ENCODE assay signal across 10 cellular contexts in the genomic region with DNA sequence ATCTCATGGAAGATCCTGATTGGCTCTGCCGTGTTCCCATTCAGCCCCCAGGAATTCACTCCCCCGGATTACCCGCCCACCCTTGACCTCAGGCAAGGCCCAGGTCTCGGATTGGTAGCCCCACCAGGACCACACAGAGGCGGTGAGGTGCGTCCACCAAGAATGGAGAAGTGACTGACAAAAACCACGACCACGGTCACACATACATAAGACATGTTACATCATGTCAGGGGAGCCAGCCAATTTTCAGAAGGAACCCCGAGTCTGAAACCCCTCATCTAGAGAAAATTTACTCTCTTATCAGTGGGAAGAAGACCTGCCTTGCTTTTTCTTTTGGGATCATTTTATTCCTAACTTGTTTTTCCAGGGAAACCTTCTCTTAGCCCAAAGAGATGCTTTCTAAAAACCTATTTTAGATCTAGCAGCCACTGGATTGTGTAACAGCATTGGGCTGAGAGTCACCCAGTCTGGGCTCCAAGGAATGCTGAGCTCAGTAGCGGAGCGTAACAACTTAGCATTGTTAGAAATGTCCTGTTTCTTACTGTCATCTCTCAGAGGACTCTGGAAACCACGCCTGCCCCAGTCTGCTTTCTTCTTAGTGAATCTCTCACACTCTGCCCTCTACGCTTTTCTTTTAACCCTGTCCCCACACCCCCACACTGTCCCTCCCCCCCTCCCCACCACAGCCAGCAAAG.
A peak's percentile ranks its signal among the peaks of the same experiment; 100 is the strongest.
DNase-seq lines count a peak whose midpoint lies in the region; ATAC-seq and TF ChIP-seq lines count a peak whose summit lies in the region.
"Had no signal": no experiment of that assay in that cellular context is flagged by ENCODE, and none has a peak within 500 bp of the region (broad histone marks: within the 10 kb centered on the region; RNA-seq: fewer than 3 reads in every experiment).

No MANE protein-coding gene starts in this region.

- in situ Hi-C loops in mammary epithelial cell (cut with MboI; ENCODE audit: low sequenced_read_pairs in 2 of 2), result no loop called here

- H3K9me3 ChIP-seq in BLaER1 treated with 17β-estradiol and CSF1 and Interleukin-3, amounts not matched to agents 10 nM and 100 nM (replicated peaks in 1 of 11), result no peaks in the 10 kb centered on the region
- H3K9me3 ChIP-seq in mammary epithelial cell (replicated peaks; ENCODE audit: insufficient read depth, low read length) (no peaks in the 10 kb centered on the region), mucosa of descending colon (no peaks in the 10 kb centered on the region)

- peaks cover 51 to 82% (median 60%) of the 10 kb centered on the region in 11 experiments for H3K36me3 ChIP-seq in BLaER1 treated with 17β-estradiol and CSF1 and Interleukin-3, amounts not matched to agents 10 nM and 100 nM
- peaks cover 16% of the 10 kb centered on the region for H3K36me3 ChIP-seq in mammary epithelial cell (ENCODE audit: insufficient read depth, low read length)
- H3K36me3 ChIP-seq in mucosa of descending colon (ENCODE audit: low read depth), result no peaks in the 10 kb centered on the region

- no TSS peak for BruUV-seq in mammary epithelial cell (replicated peaks; lab: Mats Ljungman, UMichigan)

- no peak overlapping the region for H2AFZ ChIP-seq in mammary epithelial cell (ENCODE audit: low read depth, low read length)

- H3K4me3 ChIP-seq in BLaER1 treated with 17β-estradiol and CSF1 and Interleukin-3, amounts not matched to agents 10 nM and 100 nM, result no peak overlapping the region; a peak in 1 of 20 replicates
- no peak overlapping the region for H3K4me3 ChIP-seq in mammary epithelial cell (replicated peaks in 1 of 3; ENCODE audit: insufficient read depth in 1 of 3, low read depth in 2 of 3, low read length in 3 of 3)
- H3K4me3 ChIP-seq in mucosa of descending colon, result no peak overlapping the region

- peaks cover 42 to 57% (median 49%) of the 10 kb centered on the region in 10 experiments for H3K4me1 ChIP-seq in BLaER1 treated with 17β-estradiol and CSF1 and Interleukin-3, amounts not matched to agents 10 nM and 100 nM
- H3K4me1 ChIP-seq in mammary epithelial cell (ENCODE audit: insufficient read depth, low read length), result peaks cover 44% of the 10 kb centered on the region
- H3K4me1 ChIP-seq in mucosa of descending colon (ENCODE audit: low read depth), result no peaks in the 10 kb centered on the region

- intact Hi-C loops in mammary epithelial cell (cut with micrococcal nuclease), result no loop called here
- intact Hi-C loops in mucosa of descending colon (cut with DNase I, micrococcal nuclease), result no loop called here

- peak overlapping the region; percentile 36 to 75 (median 60); a peak in 17 of 22 replicates for H3K9ac ChIP-seq in BLaER1 treated with 17β-estradiol and CSF1 and Interleukin-3, amounts not matched to agents 10 nM and 100 nM
- no peak overlapping the region for H3K9ac ChIP-seq in mammary epithelial cell (ENCODE audit: insufficient read depth, low read length)

- peaks cover 91 to 100% (median 99%) of the 10 kb centered on the region in 11 experiments for H4K20me1 ChIP-seq in BLaER1 treated with 17β-estradiol and CSF1 and Interleukin-3, amounts not matched to agents 10 nM and 100 nM
- no peaks in the 10 kb centered on the region for H4K20me1 ChIP-seq in mammary epithelial cell (ENCODE audit: insufficient read depth, low read length)

- ATAC-seq in HG02885 (IDR thresholded peaks at IDR 0.05; ENCODE audit: poor library complexity, unreplicated experiment) (peak; percentile 64), mucosa of descending colon (peak; percentile 35), HG02970 (IDR thresholded peaks at IDR 0.05; ENCODE audit: low FRiP score, unreplicated experiment) (no peak)

- 20% methylated on average over 6 of the region's 13 CpGs for WGBS in mammary epithelial cell (ENCODE audit: low coverage, missing lambda C conversion rate)

- DNase-seq in mammary epithelial cell (peak; percentile 65), mucosa of descending colon (peak in 1 of 3 donors; percentile 39), NCI-H2196 (lab: John Stamatoyannopoulos, UW; ENCODE audit: unreplicated experiment) (no peak), RPMI8226 (no peak), H4 (ENCODE audit: low spot score) (no peak)
- DNase-seq: DMS53; stimulated activated CD4-positive, alpha-beta T cell treated with anti-CD3 and anti-CD28 coated beads, Interleukin-4, amount 100 ng/mL, for 24 hours had no signal

- dilution Hi-C loops in mammary epithelial cell (cut with HindIII; ENCODE audit: low sequenced_read_pairs), result no loop called here

- peaks cover 76% of the 10 kb centered on the region for H3K79me2 ChIP-seq in mammary epithelial cell (ENCODE audit: insufficient read depth, low read length)

- CTCF ChIA-PET in mammary epithelial cell (lab: Charles Lee; ENCODE audit: low non-redundant PET), result interaction anchor here (0.6 kb wide), 1 partner anchor 294 kb away, joined by 7 read pairs; the partner anchor contains the start of gene GAN

- peak overlapping the region in 10 of 11 experiments; percentile 57 to 79 (median 68); a peak in 20 of 22 replicates for H3K27ac ChIP-seq in BLaER1 treated with 17β-estradiol and CSF1 and Interleukin-3, amounts not matched to agents 10 nM and 100 nM
- H3K27ac ChIP-seq in mammary epithelial cell (ENCODE audit: insufficient read depth, low read depth, low read length), result peak overlapping the region; percentile 54

- peak overlapping the region; percentile 68 to 95 (median 84) for H3K4me2 ChIP-seq in BLaER1 treated with 17β-estradiol and CSF1 and Interleukin-3, amounts not matched to agents 10 nM and 100 nM
- no peak overlapping the region for H3K4me2 ChIP-seq in mammary epithelial cell (ENCODE audit: insufficient read depth, low read depth, low read length)

- H3K27me3 ChIP-seq in BLaER1 treated with 17β-estradiol and CSF1 and Interleukin-3, amounts not matched to agents 10 nM and 100 nM, result no peaks in the 10 kb centered on the region
- H3K27me3 ChIP-seq in mammary epithelial cell (ENCODE audit: insufficient read depth, low read length), result no peaks in the 10 kb centered on the region

- TF ChIP-seq CTCF in mammary epithelial cell (conservative IDR thresholded peaks at IDR 0.05 in 1 of 2, IDR thresholded peaks at IDR 0.05 in 1 of 2; ENCODE audit: extremely low read depth in 1 of 2, insufficient read depth in 1 of 2, low read depth in 1 of 2, low read length in 2 of 2), result no peak
- no peak for TF ChIP-seq CTCF in mucosa of descending colon (IDR thresholded peaks at IDR 0.05)
